28 cellular contexts compared by ENCODE assay signal in genomic region chr2:125371867-125372266, GRCh38.
"Had no signal": no experiment of that assay in that cellular context is flagged by ENCODE, and none has a peak within 500 bp of the region (broad histone marks: within the 10 kb centered on the region; RNA-seq: fewer than 3 reads in every experiment).

No MANE protein-coding gene starts in this region.

- H3K9me3 Mint-ChIP-seq: neural crest cell had no signal

- H3K27me3 Mint-ChIP-seq: memory B cell; natural killer cell treated with Interleukin-12 subunit alpha and Interleukin-12 subunit beta and Interleukin-15 and Interleukin-18, amount 100 ng/mL, for 72 hours; stimulated activated naive CD8-positive, alpha-beta T cell treated with anti-CD3 and anti-CD28 coated beads, Interleukin-15, amount 100 ng/mL, for 72 hours had no signal

- H3K27ac Mint-ChIP-seq: memory B cell; natural killer cell treated with Interleukin-12 subunit alpha and Interleukin-12 subunit beta and Interleukin-15 and Interleukin-18, amount 100 ng/mL, for 72 hours; stimulated activated naive CD8-positive, alpha-beta T cell treated with anti-CD3 and anti-CD28 coated beads, Interleukin-15, amount 100 ng/mL, for 72 hours had no signal

- H3K36me3 ChIP-seq: gastrocnemius medialis, lower lobe of right lung, neutrophil, pancreas, right atrium auricular region, suprapubic skin, transverse colon, upper lobe of right lung, uterus had no signal

- H3K4me1 ChIP-seq: gastrocnemius medialis, lower lobe of right lung, pancreas, right atrium auricular region, suprapubic skin, transverse colon, upper lobe of right lung, uterus had no signal

- H3K9me3 ChIP-seq: gastrocnemius medialis, lower lobe of right lung, neutrophil, pancreas, right atrium auricular region, transverse colon, upper lobe of right lung, uterus had no signal

- DNase-seq: dorsolateral prefrontal cortex; effector CD4-positive, alpha-beta T cell; foreskin fibroblast; gastrocnemius medialis; head of caudate nucleus; left ventricle myocardium superior; lower lobe of right lung; pancreas; stimulated activated CD4-positive, alpha-beta T cell treated with anti-CD3 and anti-CD28 coated beads, Interleukin-12 subunit alpha, Interleukin-12 subunit beta, amount 100 ng/mL, for 4 hours; stimulated activated CD4-positive, alpha-beta T cell treated with anti-CD3 and anti-CD28 coated beads, Interleukin-1b, Interleukin-23, amount 100 ng/mL, for 48 hours; stimulated activated CD4-positive, alpha-beta T cell treated with anti-CD3 and anti-CD28 coated beads, Interleukin-4, amount 100 ng/mL, for 1 hour; stimulated activated CD8-positive, alpha-beta memory T cell treated with anti-CD3 and anti-CD28 coated beads, Interleukin-4, amount 100 ng/mL, for 48 hours; stimulated activated naive CD4-positive, alpha-beta T cell; stimulated activated naive CD8-positive, alpha-beta T cell treated with anti-CD3 and anti-CD28 coated beads, Interleukin-15, amount 100 ng/mL, for 72 hours; transverse colon; upper lobe of right lung; uterus had no signal

- H3K4me2 ChIP-seq: smooth muscle cell had no signal

- ATAC-seq: esophagus mucosa; gastrocnemius medialis; left ventricle myocardium superior; lower lobe of right lung; natural killer cell treated with Interleukin-12 subunit alpha and Interleukin-12 subunit beta and Interleukin-15 and Interleukin-18, amount 100 ng/mL, for 72 hours; pancreas; sciatic nerve; stimulated activated naive CD8-positive, alpha-beta T cell treated with anti-CD3 and anti-CD28 coated beads, Interleukin-15, amount 100 ng/mL, for 72 hours; upper lobe of right lung had no signal

- H3K36me3 Mint-ChIP-seq: natural killer cell treated with Interleukin-12 subunit alpha and Interleukin-12 subunit beta and Interleukin-15 and Interleukin-18, amount 100 ng/mL, for 72 hours had no signal

- H3K4me1 Mint-ChIP-seq: memory B cell; neural crest cell; stimulated activated naive CD8-positive, alpha-beta T cell treated with anti-CD3 and anti-CD28 coated beads, Interleukin-15, amount 100 ng/mL, for 72 hours had no signal

- H3K4me3 Mint-ChIP-seq: memory B cell; natural killer cell treated with Interleukin-12 subunit alpha and Interleukin-12 subunit beta and Interleukin-15 and Interleukin-18, amount 100 ng/mL, for 72 hours; neural crest cell; stimulated activated naive CD8-positive, alpha-beta T cell treated with anti-CD3 and anti-CD28 coated beads, Interleukin-15, amount 100 ng/mL, for 72 hours had no signal

- H3K4me3 ChIP-seq: dorsolateral prefrontal cortex, gastrocnemius medialis, lower lobe of right lung, pancreas, right atrium auricular region, smooth muscle cell, suprapubic skin, transverse colon, upper lobe of right lung, uterus had no signal

- H3K27me3 ChIP-seq: dorsolateral prefrontal cortex, gastrocnemius medialis, neutrophil, pancreas, right atrium auricular region, suprapubic skin, transverse colon, upper lobe of right lung, uterus had no signal

- FAIRE-seq: keratinocyte, pancreas had no signal

- H3K27ac ChIP-seq: dorsolateral prefrontal cortex, epithelial cell of prostate, gastrocnemius medialis, lower lobe of right lung, neutrophil, pancreas, right atrium auricular region, suprapubic skin, transverse colon, upper lobe of right lung, uterus had no signal
